In genomic region chr15:46703352-46703861, GRCh38 we compare ENCODE assay signal across 23 cellular contexts.
A peak's percentile ranks its signal among the peaks of the same experiment; 100 is the strongest.
DNase-seq lines count a peak whose midpoint lies in the region; ATAC-seq and TF ChIP-seq lines count a peak whose summit lies in the region.
"Had no signal": no experiment of that assay in that cellular context is flagged by ENCODE, and none has a peak within 500 bp of the region (broad histone marks: within the 10 kb centered on the region; RNA-seq: fewer than 3 reads in every experiment).

No MANE protein-coding gene starts in this region.

- H3K27me3 ChIP-seq in liver (ENCODE audit: control insufficient read depth in 4 of 4, insufficient read depth in 4 of 4, low read length in 3 of 4) (no peaks in the 10 kb centered on the region), right lobe of liver (no peaks in the 10 kb centered on the region)
- H3K27me3 ChIP-seq: gastrocnemius medialis had no signal

- H3K27ac ChIP-seq in liver (ENCODE audit: low read depth in 1 of 2, low read length in 2 of 2), result no peak overlapping the region
- no peak overlapping the region for H3K27ac ChIP-seq in right lobe of liver
- H3K27ac ChIP-seq: 22Rv1, gastrocnemius medialis, RWPE1 had no signal

- intact Hi-C loops in right lobe of liver (cut with DNase I), result no loop called here

- H3K9ac ChIP-seq in liver (ENCODE audit: low read depth in 1 of 2, low read length in 2 of 2), result no peak overlapping the region

- 58% methylated on average over 3 of the region's 3 CpGs for WGBS in liver
- 33% methylated on average over 3 of the region's 3 CpGs for WGBS in right lobe of liver (ENCODE audit: insufficient coverage, low coverage, low lambda C conversion rate, missing lambda C conversion rate)

- in situ Hi-C loops in KBM-7 (cut with MboI; ENCODE audit: low pct_unique_long_range_greater_than_20kb, low sequenced_read_pairs), result no loop called here

- no peak for TF ChIP-seq POLR2A in right lobe of liver (IDR thresholded peaks at IDR 0.05)

- no peak for TF ChIP-seq RAD21 in liver (IDR thresholded peaks at IDR 0.05)

- TF ChIP-seq CTCF in liver (IDR thresholded peaks at IDR 0.05; ENCODE audit: low read depth, low read length, missing input control), result no peak
- TF ChIP-seq CTCF in right lobe of liver (IDR thresholded peaks at IDR 0.05), result no peak

- no peaks in the 10 kb centered on the region for H3K9me3 ChIP-seq in liver (ENCODE audit: control insufficient read depth in 4 of 4, low read length in 3 of 4)
- no peaks in the 10 kb centered on the region for H3K9me3 ChIP-seq in right lobe of liver
- H3K9me3 ChIP-seq: gastrocnemius medialis had no signal

- DNase-seq in right lobe of liver (no peak), KBM-7 (no peak), RKO (ENCODE audit: low spot score) (no peak)
- DNase-seq: activated CD4-positive, alpha-beta T cell treated with anti-CD3 and anti-CD28 coated beads for 1 hour; Calu3; EL; erythroblast; gastrocnemius medialis; left colon; NCI-H1417; NCI-H2171 treated with DMSO at 0.1 percent for 48 hours; NCI-H82; retina; stimulated activated CD4-positive, alpha-beta T cell treated with anti-CD3 and anti-CD28 coated beads, Interleukin-15, amount 100 ng/mL, for 24 hours had no signal

- ATAC-seq in right lobe of liver, result no peak
- peak; percentile 73 for ATAC-seq in HG02610 (IDR thresholded peaks at IDR 0.05; ENCODE audit: unreplicated experiment)
- peak; percentile 70 for ATAC-seq in HG03439 (IDR thresholded peaks at IDR 0.05; ENCODE audit: unreplicated experiment)
- no peak for ATAC-seq in GM19463 (IDR thresholded peaks at IDR 0.05; ENCODE audit: unreplicated experiment)
- ATAC-seq in HG03571 (IDR thresholded peaks at IDR 0.05; ENCODE audit: unreplicated experiment), result no peak
- ATAC-seq: activated T-helper 17 cell treated with anti-CD3 and anti-CD28 coated beads, Interleukin-2, amount 50 U/mL, for 72 hours; gastrocnemius medialis; left colon; stimulated activated memory B cell treated with anti-CD40 and anti-IgM and Interleukin-4, amounts not matched to agents 10 μg/mL and 1 μg/mL and 100 μg/mL, for 72 hours had no signal

- H3K4me3 ChIP-seq in liver (ENCODE audit: low read depth in 1 of 3, low read length in 3 of 3) (no peak overlapping the region), right lobe of liver (no peak overlapping the region)
- H3K4me3 ChIP-seq: gastrocnemius medialis had no signal

- H3K36me3 ChIP-seq in liver (ENCODE audit: control insufficient read depth in 4 of 4, insufficient read depth in 3 of 4, low read depth in 1 of 4, low read length in 3 of 4) (no peaks in the 10 kb centered on the region), right lobe of liver (no peaks in the 10 kb centered on the region)
- H3K36me3 ChIP-seq: gastrocnemius medialis had no signal

- H3K4me1 ChIP-seq in liver (ENCODE audit: control insufficient read depth in 4 of 4, insufficient read depth in 4 of 4, low read length in 3 of 4) (no peaks in the 10 kb centered on the region), right lobe of liver (no peaks in the 10 kb centered on the region)
- H3K4me1 ChIP-seq: gastrocnemius medialis had no signal

TF ChIP-seq in liver, 16 proteins besides CTCF, POLR2A, EP300 and RAD21:
- TF ChIP-seq GABPA (IDR thresholded peaks at IDR 0.05 in 1 of 2, conservative IDR thresholded peaks at IDR 0.05 in 1 of 2) (no peak), NR2F2 (IDR thresholded peaks at IDR 0.05) (peak; percentile 62)

Comparison
In these comparisons a context has a peak if more than half of its experiments do, and no peak if none do; other contexts are left out.
1. ATAC-seq: peak in HG02610 (single experiment) and HG03439 (single experiment); none in right lobe of liver (0 of 4), GM19463 (single experiment) and HG03571 (single experiment).